ENCODE assay signal across 2 cellular contexts in the genomic region with DNA sequence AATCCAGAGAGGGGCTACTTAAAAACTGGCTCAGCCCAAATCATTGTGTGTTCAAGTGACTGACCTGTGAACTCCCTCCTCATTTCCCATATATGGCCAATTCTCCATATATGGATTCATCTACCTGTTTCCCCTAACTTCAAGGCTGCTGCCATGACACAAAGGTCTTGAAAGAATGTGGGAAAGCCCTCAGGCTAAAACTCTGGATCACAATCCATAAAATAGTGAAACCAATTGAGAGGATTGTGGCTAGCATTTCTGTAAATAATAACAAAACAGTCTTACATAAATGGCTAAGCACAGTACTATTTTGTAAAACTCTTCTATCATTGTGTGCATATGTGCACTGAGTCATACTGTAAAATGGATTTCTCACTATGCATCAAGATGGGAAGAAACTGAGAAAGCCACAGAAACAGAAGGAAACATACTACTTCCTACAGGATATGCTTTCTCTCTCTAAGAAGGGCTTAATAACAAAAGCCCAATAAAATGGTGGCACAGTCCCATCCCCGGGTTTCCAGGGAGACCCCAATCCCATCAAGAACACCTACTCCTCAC.
TF ChIP-seq lines count a peak whose summit lies in the region.

No MANE protein-coding gene starts in this region.

TF ChIP-seq in HEK293, 187 proteins besides CTCF, POLR2A, EP300 and RAD21:
- TF ChIP-seq, protein P1, sequence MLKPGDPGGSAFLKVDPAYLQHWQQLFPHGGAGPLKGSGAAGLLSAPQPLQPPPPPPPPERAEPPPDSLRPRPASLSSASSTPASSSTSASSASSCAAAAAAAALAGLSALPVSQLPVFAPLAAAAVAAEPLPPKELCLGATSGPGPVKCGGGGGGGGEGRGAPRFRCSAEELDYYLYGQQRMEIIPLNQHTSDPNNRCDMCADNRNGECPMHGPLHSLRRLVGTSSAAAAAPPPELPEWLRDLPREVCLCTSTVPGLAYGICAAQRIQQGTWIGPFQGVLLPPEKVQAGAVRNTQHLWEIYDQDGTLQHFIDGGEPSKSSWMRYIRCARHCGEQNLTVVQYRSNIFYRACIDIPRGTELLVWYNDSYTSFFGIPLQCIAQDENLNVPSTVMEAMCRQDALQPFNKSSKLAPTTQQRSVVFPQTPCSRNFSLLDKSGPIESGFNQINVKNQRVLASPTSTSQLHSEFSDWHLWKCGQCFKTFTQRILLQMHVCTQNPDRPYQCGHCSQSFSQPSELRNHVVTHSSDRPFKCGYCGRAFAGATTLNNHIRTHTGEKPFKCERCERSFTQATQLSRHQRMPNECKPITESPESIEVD (tag by site-specific recombination; IDR thresholded peaks at IDR 0.05): 0 out of 2 replicates have a peak, but pooled peaks have one; percentile 29
- no peak for TF ChIP-seq ZNF140 (tag by site-specific recombination; IDR thresholded peaks at IDR 0.05)
TF ChIP-seq in HEK293: peak in this region for 1.

TF ChIP-seq in GM12878, 131 proteins besides CTCF, POLR2A, EP300 and RAD21 (continued from another document):
- 0 out of 2 replicates have a peak, but pooled peaks have one; percentile 18 for TF ChIP-seq IKZF1 (conservative IDR thresholded peaks at IDR 0.05)
